ENCODE assay signal across 9 cellular contexts in the genomic region with DNA sequence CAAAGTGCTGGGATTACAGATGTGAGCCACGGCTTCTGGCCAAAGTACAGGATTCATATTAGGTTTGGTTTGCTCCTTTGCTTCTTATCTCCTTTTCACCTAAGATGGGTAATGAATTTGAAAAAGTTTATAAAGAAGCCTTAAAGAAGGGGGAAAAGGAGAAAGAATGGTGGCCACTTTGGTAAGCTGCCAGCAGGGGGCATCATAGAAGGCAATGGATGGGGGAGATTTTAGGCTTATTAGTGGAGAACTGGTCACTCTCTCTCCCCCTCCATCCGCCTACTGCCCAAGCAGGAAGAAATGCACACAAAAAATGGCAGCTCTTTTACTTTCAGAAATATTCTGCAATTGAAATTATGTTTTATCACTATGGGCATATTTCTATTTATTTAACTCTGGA. TPM values are rescaled to one million over a fixed set of nuclear protein-coding genes. Genes with fewer than 3 reads are reported as not detected.
DNase-seq lines count a peak whose midpoint lies in the region; ATAC-seq and TF ChIP-seq lines count a peak whose summit lies in the region.
"Had no signal": no experiment of that assay in that cellular context is flagged by ENCODE, and none has a peak within 500 bp of the region (broad histone marks: within the 10 kb centered on the region; RNA-seq: fewer than 3 reads in every experiment).

No MANE protein-coding gene starts in this region.

- peak; percentile 55 for TF ChIP-seq CTCF in OCI-LY3 (IDR thresholded peaks at IDR 0.05; ENCODE audit: low read depth, low read length)
- TF ChIP-seq CTCF in fibroblast of mammary gland (conservative IDR thresholded peaks at IDR 0.05; ENCODE audit: control insufficient read depth, insufficient read depth, low read depth, low read length) = peak; percentile 53
- TF ChIP-seq CTCF in testis (IDR thresholded peaks at IDR 0.05) = peak in 1 of 3 experiments; percentile 41

- H3K4me1 ChIP-seq in OCI-LY3 (ENCODE audit: low read length) (peaks cover 24% of the 10 kb centered on the region), testis (no peaks in the 10 kb centered on the region)

- H3K4me3 Mint-ChIP-seq in activated naive CD8-positive, alpha-beta T cell treated with anti-CD3 and anti-CD28 coated beads, Interleukin-2, amount 50 U/mL, for 24 hours = no peak overlapping the region
- H3K4me3 Mint-ChIP-seq in activated naive CD8-positive, alpha-beta T cell treated with anti-CD3 and anti-CD28 coated beads for 36 hours = no peak overlapping the region

- no peak overlapping the region for H3K9ac ChIP-seq in OCI-LY3 (ENCODE audit: low read length)

- H3K27ac ChIP-seq in OCI-LY3 (ENCODE audit: low read length) (no peak overlapping the region), testis (no peak overlapping the region)

- no peak overlapping the region for H3K27ac Mint-ChIP-seq in activated naive CD8-positive, alpha-beta T cell treated with anti-CD3 and anti-CD28 coated beads, Interleukin-2, amount 50 U/mL, for 24 hours
- no peak overlapping the region for H3K27ac Mint-ChIP-seq in activated naive CD8-positive, alpha-beta T cell treated with anti-CD3 and anti-CD28 coated beads for 36 hours

- H3K4me2 ChIP-seq in OCI-LY3 (ENCODE audit: low read length) = no peak overlapping the region

- no peak for TF ChIP-seq POLR2A in testis (IDR thresholded peaks at IDR 0.05)

- no peaks in the 10 kb centered on the region for H3K9me3 Mint-ChIP-seq in activated naive CD8-positive, alpha-beta T cell treated with anti-CD3 and anti-CD28 coated beads, Interleukin-2, amount 50 U/mL, for 24 hours
- no peaks in the 10 kb centered on the region for H3K9me3 Mint-ChIP-seq in activated naive CD8-positive, alpha-beta T cell treated with anti-CD3 and anti-CD28 coated beads for 36 hours

- no peaks in the 10 kb centered on the region for H3K9me3 ChIP-seq in OCI-LY3 (ENCODE audit: insufficient read depth, low read length)
- H3K9me3 ChIP-seq in testis = no peaks in the 10 kb centered on the region

- no peaks in the 10 kb centered on the region for H4K20me1 ChIP-seq in OCI-LY3 (ENCODE audit: insufficient read depth, low read length)

- no peak overlapping the region for H2AFZ ChIP-seq in OCI-LY3 (ENCODE audit: low read depth, low read length)

- H3K4me3 ChIP-seq in OCI-LY3 (ENCODE audit: low read length) (no peak overlapping the region), fibroblast of mammary gland (ENCODE audit: control insufficient read depth, low read depth, low read length) (no peak overlapping the region), testis (no peak overlapping the region)

- H3K27me3 ChIP-seq in OCI-LY3 (ENCODE audit: low read depth, low read length) (no peaks in the 10 kb centered on the region), testis (no peaks in the 10 kb centered on the region)

- peaks cover 10% of the 10 kb centered on the region for H3K4me1 Mint-ChIP-seq in activated naive CD8-positive, alpha-beta T cell treated with anti-CD3 and anti-CD28 coated beads, Interleukin-2, amount 50 U/mL, for 24 hours
- peaks cover 2% of the 10 kb centered on the region for H3K4me1 Mint-ChIP-seq in activated naive CD8-positive, alpha-beta T cell treated with anti-CD3 and anti-CD28 coated beads for 36 hours

- H3K79me2 ChIP-seq in OCI-LY3 (ENCODE audit: low read length) = no peaks in the 10 kb centered on the region

- no peak for ATAC-seq in activated naive CD8-positive, alpha-beta T cell treated with anti-CD3 and anti-CD28 coated beads, Interleukin-2, amount 50 U/mL, for 24 hours
- ATAC-seq in HG02973 (IDR thresholded peaks at IDR 0.05; ENCODE audit: unreplicated experiment) (no peak), GM18502 (IDR thresholded peaks at IDR 0.05; ENCODE audit: poor library complexity, unreplicated experiment) (no peak)

- intact Hi-C loops in testis (cut with DNase I; ENCODE audit: low total_unique reads) = no loop called here

- DNase-seq in activated naive CD8-positive, alpha-beta T cell treated with anti-CD3 and anti-CD28 coated beads, Interleukin-2, amount 50 U/mL, for 24 hours = peak; percentile 29
- DNase-seq in activated naive CD8-positive, alpha-beta T cell treated with anti-CD3 and anti-CD28 coated beads for 36 hours = no peak
- DNase-seq in fibroblast of mammary gland (ENCODE audit: low read depth) (peak; percentile 25), testis (peak; percentile 17), NCI-H1105 (lab: John Stamatoyannopoulos, UW) (no peak)
- DNase-seq: T1000 had no signal

- no peaks in the 10 kb centered on the region for H3K36me3 Mint-ChIP-seq in activated naive CD8-positive, alpha-beta T cell treated with anti-CD3 and anti-CD28 coated beads, Interleukin-2, amount 50 U/mL, for 24 hours (ENCODE audit: low read depth)
- no peaks in the 10 kb centered on the region for H3K36me3 Mint-ChIP-seq in activated naive CD8-positive, alpha-beta T cell treated with anti-CD3 and anti-CD28 coated beads for 36 hours

- H3K36me3 ChIP-seq in OCI-LY3 (replicated peaks; ENCODE audit: low read depth, low read length) = no peaks in the 10 kb centered on the region
- H3K36me3 ChIP-seq in testis (ENCODE audit: low read depth, missing control alignments) = no peaks in the 10 kb centered on the region

- H3K27me3 Mint-ChIP-seq in activated naive CD8-positive, alpha-beta T cell treated with anti-CD3 and anti-CD28 coated beads, Interleukin-2, amount 50 U/mL, for 24 hours = no peaks in the 10 kb centered on the region
- H3K27me3 Mint-ChIP-seq in activated naive CD8-positive, alpha-beta T cell treated with anti-CD3 and anti-CD28 coated beads for 36 hours = no peaks in the 10 kb centered on the region

- WGBS in testis, 2 donors = 90 to 97% methylated on average over 2 of the region's 2 CpGs

RNA-seq across cellular contexts. Expression of a gene that starts 32.0 kb away (rescaled TPM):
- total RNA-seq in activated naive CD8-positive, alpha-beta T cell treated with anti-CD3 and anti-CD28 coated beads for 36 hours = not detected
- 100 to 1,000 TPM; 110 to 138 TPM for total RNA-seq in testis
- polyA plus RNA-seq in testis (ENCODE audit: insufficient read depth, low read depth, low replicate concordance) = 124 TPM

Comparison
In these comparisons a context has a peak if more than half of its experiments do, and no peak if none do; other contexts are left out.
1. DNase-seq: peak in activated naive CD8-positive, alpha-beta T cell treated with anti-CD3 and anti-CD28 coated beads, Interleukin-2, amount 50 U/mL, for 24 hours (single experiment), fibroblast of mammary gland (single experiment) and testis (single experiment); none in activated naive CD8-positive, alpha-beta T cell treated with anti-CD3 and anti-CD28 coated beads for 36 hours (single experiment) and NCI-H1105 (single experiment).
2. RNA of a gene that starts 32.0 kb away (total RNA-seq): 110 to 138 TPM in testis; not detected in activated naive CD8-positive, alpha-beta T cell treated with anti-CD3 and anti-CD28 coated beads for 36 hours; every median in the first group is over 100 times any median in the second.